In genomic region chr6:43089874-43090556, GRCh38 we compare ENCODE assay signal across 14 cellular contexts. TPM values are rescaled to one million over a fixed set of nuclear protein-coding genes. Genes with fewer than 3 reads are reported as not detected.
DNase-seq lines count a peak whose midpoint lies in the region; ATAC-seq and TF ChIP-seq lines count a peak whose summit lies in the region.
"Had no signal": no experiment of that assay in that cellular context is flagged by ENCODE, and none has a peak within 500 bp of the region (broad histone marks: within the 10 kb centered on the region; RNA-seq: fewer than 3 reads in every experiment).

No MANE protein-coding gene starts in this region.

- H3K27ac ChIP-seq in tibial artery, result no peak overlapping the region
- H3K27ac ChIP-seq: SJCRH30 had no signal

- H3K4me1 Mint-ChIP-seq in neural crest cell, result peaks cover 42% of the 10 kb centered on the region

- no peak for TF ChIP-seq CTCF in AG10803 (conservative IDR thresholded peaks at IDR 0.05; ENCODE audit: low read length)
- no peak for TF ChIP-seq CTCF in neural crest cell (conservative IDR thresholded peaks at IDR 0.05)
- no peak for TF ChIP-seq CTCF in tibial artery (IDR thresholded peaks at IDR 0.05)
- TF ChIP-seq CTCF in omental fat pad (IDR thresholded peaks at IDR 0.05), result no peak

- H3K9me3 Mint-ChIP-seq in neural crest cell, result no peaks in the 10 kb centered on the region
- H3K9me3 Mint-ChIP-seq: activated CD4-positive, alpha-beta memory T cell treated with anti-CD3 and anti-CD28 coated beads for 36 hours; CD4-positive, alpha-beta memory T cell; stimulated activated effector memory CD8-positive, alpha-beta T cell treated with anti-CD3 and anti-CD28 coated beads, Interleukin-12 subunit alpha, Interleukin-12 subunit beta, amount 100 ng/mL, for 72 hours had no signal

- DNase-seq in AG10803 (ENCODE audit: low read depth) (peak; percentile 73), NCI-H69 (lab: John Stamatoyannopoulos, UW) (peak; percentile 67), neural crest cell (ENCODE audit: low read depth, low spot score) (no peak), tibial artery (no peak), DMS114 treated with DMSO at 0.1 percent for 48 hours (lab: John Stamatoyannopoulos, UW; ENCODE audit: unreplicated experiment) (no peak), omental fat pad (ENCODE audit: low spot score) (no peak), NCI-H2227 treated with DMSO at 0.1 percent for 48 hours (lab: John Stamatoyannopoulos, UW) (no peak)
- DNase-seq: activated CD4-positive, alpha-beta memory T cell treated with anti-CD3 and anti-CD28 coated beads for 36 hours; CD4-positive, alpha-beta memory T cell; NCI-H1694 treated with DMSO at 0.1 percent for 48 hours; right cardiac atrium had no signal

- ATAC-seq in esophagus mucosa (peak; percentile 11), omental fat pad (ENCODE audit: low FRiP score) (no peak)
- ATAC-seq: right cardiac atrium; stimulated activated effector memory CD8-positive, alpha-beta T cell treated with anti-CD3 and anti-CD28 coated beads, Interleukin-12 subunit alpha, Interleukin-12 subunit beta, amount 100 ng/mL, for 72 hours had no signal

- H3K4me3 ChIP-seq in AG10803 (ENCODE audit: low read length) (peak overlapping the region; percentile 9; the same call in 1 of the 2 replicates), tibial artery (no peak overlapping the region)
- H3K4me3 ChIP-seq: SJCRH30 had no signal

- no peaks in the 10 kb centered on the region for H3K36me3 ChIP-seq in tibial artery
- H3K36me3 ChIP-seq: SJCRH30 had no signal

- H3K27me3 Mint-ChIP-seq in neural crest cell (ENCODE audit: low read depth), result no peaks in the 10 kb centered on the region
- H3K27me3 Mint-ChIP-seq: activated CD4-positive, alpha-beta memory T cell treated with anti-CD3 and anti-CD28 coated beads for 36 hours; CD4-positive, alpha-beta memory T cell had no signal

- H3K27me3 ChIP-seq in tibial artery, result no peaks in the 10 kb centered on the region
- H3K27me3 ChIP-seq: SJCRH30 had no signal

- H3K36me3 Mint-ChIP-seq in neural crest cell (ENCODE audit: low read depth), result no peaks in the 10 kb centered on the region
- H3K36me3 Mint-ChIP-seq: activated CD4-positive, alpha-beta memory T cell treated with anti-CD3 and anti-CD28 coated beads for 36 hours; CD4-positive, alpha-beta memory T cell; stimulated activated effector memory CD8-positive, alpha-beta T cell treated with anti-CD3 and anti-CD28 coated beads, Interleukin-12 subunit alpha, Interleukin-12 subunit beta, amount 100 ng/mL, for 72 hours had no signal

- no peaks in the 10 kb centered on the region for H3K4me1 ChIP-seq in tibial artery

- intact Hi-C loops in tibial artery (cut with DNase I; ENCODE audit: low total_unique reads), result no loop called here

- no peaks in the 10 kb centered on the region for H3K9me3 ChIP-seq in tibial artery
- H3K9me3 ChIP-seq: SJCRH30 had no signal

- H3K4me3 Mint-ChIP-seq in neural crest cell, result no peak overlapping the region
- H3K4me3 Mint-ChIP-seq: activated CD4-positive, alpha-beta memory T cell treated with anti-CD3 and anti-CD28 coated beads for 36 hours; CD4-positive, alpha-beta memory T cell; stimulated activated effector memory CD8-positive, alpha-beta T cell treated with anti-CD3 and anti-CD28 coated beads, Interleukin-12 subunit alpha, Interleukin-12 subunit beta, amount 100 ng/mL, for 72 hours had no signal

- H3K27ac Mint-ChIP-seq in neural crest cell (ENCODE audit: unreplicated experiment), result peak overlapping the region; percentile 50
- H3K27ac Mint-ChIP-seq: activated CD4-positive, alpha-beta memory T cell treated with anti-CD3 and anti-CD28 coated beads for 36 hours; stimulated activated effector memory CD8-positive, alpha-beta T cell treated with anti-CD3 and anti-CD28 coated beads, Interleukin-12 subunit alpha, Interleukin-12 subunit beta, amount 100 ng/mL, for 72 hours had no signal

RNA-seq across cellular contexts. Expression of gene PTK7, which starts 13.9 kb away (rescaled TPM):
- total RNA-seq in esophagus mucosa (37.3 TPM), neural crest cell (101 and 106 TPM in 2 replicates), omental fat pad (10 to 100 TPM; 11.5 to 38.9 (median 13.8) TPM)

RNA-seq across cellular contexts. Expression of gene KLC4, which starts 30.6 kb away (rescaled TPM):
- total RNA-seq in esophagus mucosa (7.5 TPM), neural crest cell (16.7 and 20.3 TPM in 2 replicates), omental fat pad (10 to 100 TPM; 15.2 to 21.1 (median 16.5) TPM)

RNA-seq across cellular contexts. Expression of gene MRPL2, which starts 30.8 kb away (rescaled TPM):
- total RNA-seq in esophagus mucosa (45.0 TPM), neural crest cell (45.7 and 56.8 TPM in 2 replicates), omental fat pad (10 to 100 TPM; 10.7 to 32.2 (median 19.3) TPM)

RNA-seq across cellular contexts. Expression of gene CUL7, which starts 36.4 kb away (rescaled TPM):
- total RNA-seq in esophagus mucosa, result 10.3 TPM
- 40.6 and 42.9 TPM in 2 replicates for total RNA-seq in neural crest cell
- total RNA-seq in omental fat pad, result 10 to 100 TPM; 10.1 to 17.3 (median 14.3) TPM

Comparison
In these comparisons a context has a peak if more than half of its experiments do, and no peak if none do; other contexts are left out.
1. DNase-seq: peak in AG10803 (single experiment) and NCI-H69 (single experiment); none in neural crest cell (single experiment), tibial artery (0 of 2), DMS114 treated with DMSO at 0.1 percent for 48 hours (single experiment), omental fat pad (single experiment) and NCI-H2227 treated with DMSO at 0.1 percent for 48 hours (single experiment).